In the genomic region with DNA sequence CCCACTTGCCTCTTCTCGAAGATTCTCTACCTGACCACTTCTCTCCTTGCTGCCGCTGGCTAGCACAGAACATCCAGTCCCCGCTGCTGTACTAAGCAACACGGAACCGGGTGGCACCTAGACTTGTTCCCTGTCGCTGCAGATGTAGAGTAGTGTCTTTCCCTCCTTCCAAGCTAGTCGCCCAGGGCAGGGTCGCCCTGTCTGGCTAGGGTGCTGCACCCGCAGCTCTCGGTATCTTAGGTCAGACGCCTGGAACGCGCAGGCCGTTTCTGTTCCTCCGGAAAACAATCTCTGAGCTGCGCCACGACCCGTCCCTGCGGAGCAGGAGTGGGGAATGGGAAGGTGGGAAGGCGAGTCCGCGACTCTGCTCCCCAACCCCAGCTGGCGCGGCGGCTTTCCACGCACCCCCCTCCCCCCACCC, we compare ENCODE assay signal across 1 cellular context.
TF ChIP-seq lines count a peak whose summit lies in the region.

No MANE protein-coding gene starts in this region.

TF ChIP-seq in HCT116, 20 proteins besides CTCF, POLR2A, EP300 and RAD21:
- TF ChIP-seq FOSL1 (IDR thresholded peaks at IDR 0.05; ENCODE audit: low read depth): no peak
- TF ChIP-seq, protein P1, sequence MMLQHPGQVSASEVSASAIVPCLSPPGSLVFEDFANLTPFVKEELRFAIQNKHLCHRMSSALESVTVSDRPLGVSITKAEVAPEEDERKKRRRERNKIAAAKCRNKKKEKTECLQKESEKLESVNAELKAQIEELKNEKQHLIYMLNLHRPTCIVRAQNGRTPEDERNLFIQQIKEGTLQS (IDR thresholded peaks at IDR 0.05): no peak
- no peak for TF ChIP-seq ZNF274 (IDR thresholded peaks at IDR 0.05; ENCODE audit: low read depth, low read length)
